ENCODE assay signal across 1 cellular context in genomic region chr14:31026395-31027096, GRCh38.
TF ChIP-seq lines count a peak whose summit lies in the region.

No MANE protein-coding gene starts in this region.

TF ChIP-seq in HepG2, 621 proteins besides CTCF, POLR2A, EP300 and RAD21 (continued from another document and continues in another):
- TF ChIP-seq ZXDC (CRISPR knock-in tag; IDR thresholded peaks at IDR 0.05) (no peak), PHF5A (CRISPR knock-in tag; IDR thresholded peaks at IDR 0.05; ENCODE audit: low read depth, unreplicated experiment) (no peak), KLF16 (CRISPR knock-in tag; IDR thresholded peaks at IDR 0.05) (peak in 1 of 2 experiments; percentile 72; a peak in 2 of 4 replicates), ZNF12 (CRISPR knock-in tag; IDR thresholded peaks at IDR 0.05) (peak; percentile 83; the same call in 1 of the 2 replicates), KMT2A (CRISPR knock-in tag; IDR thresholded peaks at IDR 0.05) (peak; percentile 90), KAT7 (CRISPR knock-in tag; IDR thresholded peaks at IDR 0.05; ENCODE audit: borderline replicate concordance) (peak; percentile 54), IKZF1 (IDR thresholded peaks at IDR 0.05) (no peak), ZNF512 (CRISPR knock-in tag; IDR thresholded peaks at IDR 0.05) (no peak), SMAD3 (CRISPR knock-in tag; IDR thresholded peaks at IDR 0.05) (peak; percentile 81), KLF15 (CRISPR knock-in tag; IDR thresholded peaks at IDR 0.05; ENCODE audit: borderline replicate concordance) (no peak; the same call in 1 of the 2 replicates), MTA1 (CRISPR knock-in tag; IDR thresholded peaks at IDR 0.05; ENCODE audit: borderline replicate concordance) (peak; percentile 62), SP5 (CRISPR knock-in tag; IDR thresholded peaks at IDR 0.05; ENCODE audit: borderline replicate concordance, low read depth) (peak; percentile 89), PAX8 (CRISPR knock-in tag; IDR thresholded peaks at IDR 0.05; ENCODE audit: borderline replicate concordance) (peak; percentile 62; the same call in 1 of the 2 replicates), ATF7 (IDR thresholded peaks at IDR 0.05) (no peak), ATF7 (CRISPR knock-in tag; IDR thresholded peaks at IDR 0.05) (no peak), ZNF607 (CRISPR knock-in tag; IDR thresholded peaks at IDR 0.05; ENCODE audit: borderline replicate concordance) (peak; percentile 26; the same call in 1 of the 2 replicates), PCBP2 (optimal IDR thresholded peaks at IDR 0.05; ENCODE audit: low read depth, low read length, poor library complexity, severe bottlenecking) (no peak), CHD2 (IDR thresholded peaks at IDR 0.05; ENCODE audit: low read depth, low read length) (no peak), KDM5B (CRISPR knock-in tag; IDR thresholded peaks at IDR 0.05; ENCODE audit: borderline replicate concordance) (peak; percentile 4; the same call in 1 of the 2 replicates), PTBP1 (IDR thresholded peaks at IDR 0.05; ENCODE audit: low read depth, low read length, poor library complexity, severe bottlenecking) (peak; percentile 92), ZMYM4 (CRISPR knock-in tag; IDR thresholded peaks at IDR 0.05) (peak; percentile 38; the same call in 1 of the 2 replicates), DMAP1 (CRISPR knock-in tag; IDR thresholded peaks at IDR 0.05) (peak; percentile 77)
- TF ChIP-seq, protein P1, sequence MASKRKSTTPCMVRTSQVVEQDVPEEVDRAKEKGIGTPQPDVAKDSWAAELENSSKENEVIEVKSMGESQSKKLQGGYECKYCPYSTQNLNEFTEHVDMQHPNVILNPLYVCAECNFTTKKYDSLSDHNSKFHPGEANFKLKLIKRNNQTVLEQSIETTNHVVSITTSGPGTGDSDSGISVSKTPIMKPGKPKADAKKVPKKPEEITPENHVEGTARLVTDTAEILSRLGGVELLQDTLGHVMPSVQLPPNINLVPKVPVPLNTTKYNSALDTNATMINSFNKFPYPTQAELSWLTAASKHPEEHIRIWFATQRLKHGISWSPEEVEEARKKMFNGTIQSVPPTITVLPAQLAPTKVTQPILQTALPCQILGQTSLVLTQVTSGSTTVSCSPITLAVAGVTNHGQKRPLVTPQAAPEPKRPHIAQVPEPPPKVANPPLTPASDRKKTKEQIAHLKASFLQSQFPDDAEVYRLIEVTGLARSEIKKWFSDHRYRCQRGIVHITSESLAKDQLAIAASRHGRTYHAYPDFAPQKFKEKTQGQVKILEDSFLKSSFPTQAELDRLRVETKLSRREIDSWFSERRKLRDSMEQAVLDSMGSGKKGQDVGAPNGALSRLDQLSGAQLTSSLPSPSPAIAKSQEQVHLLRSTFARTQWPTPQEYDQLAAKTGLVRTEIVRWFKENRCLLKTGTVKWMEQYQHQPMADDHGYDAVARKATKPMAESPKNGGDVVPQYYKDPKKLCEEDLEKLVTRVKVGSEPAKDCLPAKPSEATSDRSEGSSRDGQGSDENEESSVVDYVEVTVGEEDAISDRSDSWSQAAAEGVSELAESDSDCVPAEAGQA (IDR thresholded peaks at IDR 0.05; ENCODE audit: low read depth): peak; percentile 45
- TF ChIP-seq, protein P1 (CRISPR knock-in tag; IDR thresholded peaks at IDR 0.05; ENCODE audit: borderline replicate concordance): no peak
- TF ChIP-seq, protein P2, sequence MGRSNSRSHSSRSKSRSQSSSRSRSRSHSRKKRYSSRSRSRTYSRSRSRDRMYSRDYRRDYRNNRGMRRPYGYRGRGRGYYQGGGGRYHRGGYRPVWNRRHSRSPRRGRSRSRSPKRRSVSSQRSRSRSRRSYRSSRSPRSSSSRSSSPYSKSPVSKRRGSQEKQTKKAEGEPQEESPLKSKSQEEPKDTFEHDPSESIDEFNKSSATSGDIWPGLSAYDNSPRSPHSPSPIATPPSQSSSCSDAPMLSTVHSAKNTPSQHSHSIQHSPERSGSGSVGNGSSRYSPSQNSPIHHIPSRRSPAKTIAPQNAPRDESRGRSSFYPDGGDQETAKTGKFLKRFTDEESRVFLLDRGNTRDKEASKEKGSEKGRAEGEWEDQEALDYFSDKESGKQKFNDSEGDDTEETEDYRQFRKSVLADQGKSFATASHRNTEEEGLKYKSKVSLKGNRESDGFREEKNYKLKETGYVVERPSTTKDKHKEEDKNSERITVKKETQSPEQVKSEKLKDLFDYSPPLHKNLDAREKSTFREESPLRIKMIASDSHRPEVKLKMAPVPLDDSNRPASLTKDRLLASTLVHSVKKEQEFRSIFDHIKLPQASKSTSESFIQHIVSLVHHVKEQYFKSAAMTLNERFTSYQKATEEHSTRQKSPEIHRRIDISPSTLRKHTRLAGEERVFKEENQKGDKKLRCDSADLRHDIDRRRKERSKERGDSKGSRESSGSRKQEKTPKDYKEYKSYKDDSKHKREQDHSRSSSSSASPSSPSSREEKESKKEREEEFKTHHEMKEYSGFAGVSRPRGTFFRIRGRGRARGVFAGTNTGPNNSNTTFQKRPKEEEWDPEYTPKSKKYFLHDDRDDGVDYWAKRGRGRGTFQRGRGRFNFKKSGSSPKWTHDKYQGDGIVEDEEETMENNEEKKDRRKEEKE (IDR thresholded peaks at IDR 0.05): no peak
- TF ChIP-seq, protein P3, sequence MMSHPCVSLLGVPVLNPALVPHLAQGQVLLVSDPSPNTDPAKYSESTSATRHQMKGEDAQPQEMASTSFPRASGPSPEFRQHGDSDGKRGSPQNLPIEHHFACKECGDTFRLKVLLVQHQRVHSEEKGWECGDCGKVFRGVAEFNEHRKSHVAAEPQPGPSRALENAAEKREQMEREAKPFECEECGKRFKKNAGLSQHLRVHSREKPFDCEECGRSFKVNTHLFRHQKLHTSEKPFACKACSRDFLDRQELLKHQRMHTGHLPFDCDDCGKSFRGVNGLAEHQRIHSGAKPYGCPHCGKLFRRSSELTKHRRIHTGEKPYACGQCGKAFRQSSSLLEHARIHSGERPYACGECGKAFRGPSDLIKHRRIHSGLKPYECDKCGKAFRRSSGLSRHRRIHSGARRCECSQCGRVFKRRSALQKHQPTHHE (CRISPR knock-in tag; IDR thresholded peaks at IDR 0.05; ENCODE audit: borderline replicate concordance): peak; percentile 52; the same call in 1 of the 2 replicates
- TF ChIP-seq, protein P4, sequence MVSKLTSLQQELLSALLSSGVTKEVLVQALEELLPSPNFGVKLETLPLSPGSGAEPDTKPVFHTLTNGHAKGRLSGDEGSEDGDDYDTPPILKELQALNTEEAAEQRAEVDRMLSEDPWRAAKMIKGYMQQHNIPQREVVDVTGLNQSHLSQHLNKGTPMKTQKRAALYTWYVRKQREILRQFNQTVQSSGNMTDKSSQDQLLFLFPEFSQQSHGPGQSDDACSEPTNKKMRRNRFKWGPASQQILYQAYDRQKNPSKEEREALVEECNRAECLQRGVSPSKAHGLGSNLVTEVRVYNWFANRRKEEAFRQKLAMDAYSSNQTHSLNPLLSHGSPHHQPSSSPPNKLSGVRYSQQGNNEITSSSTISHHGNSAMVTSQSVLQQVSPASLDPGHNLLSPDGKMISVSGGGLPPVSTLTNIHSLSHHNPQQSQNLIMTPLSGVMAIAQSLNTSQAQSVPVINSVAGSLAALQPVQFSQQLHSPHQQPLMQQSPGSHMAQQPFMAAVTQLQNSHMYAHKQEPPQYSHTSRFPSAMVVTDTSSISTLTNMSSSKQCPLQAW (CRISPR knock-in tag; IDR thresholded peaks at IDR 0.05): peak; percentile 39; the same call in 1 of the 2 replicates
- TF ChIP-seq, protein P5, sequence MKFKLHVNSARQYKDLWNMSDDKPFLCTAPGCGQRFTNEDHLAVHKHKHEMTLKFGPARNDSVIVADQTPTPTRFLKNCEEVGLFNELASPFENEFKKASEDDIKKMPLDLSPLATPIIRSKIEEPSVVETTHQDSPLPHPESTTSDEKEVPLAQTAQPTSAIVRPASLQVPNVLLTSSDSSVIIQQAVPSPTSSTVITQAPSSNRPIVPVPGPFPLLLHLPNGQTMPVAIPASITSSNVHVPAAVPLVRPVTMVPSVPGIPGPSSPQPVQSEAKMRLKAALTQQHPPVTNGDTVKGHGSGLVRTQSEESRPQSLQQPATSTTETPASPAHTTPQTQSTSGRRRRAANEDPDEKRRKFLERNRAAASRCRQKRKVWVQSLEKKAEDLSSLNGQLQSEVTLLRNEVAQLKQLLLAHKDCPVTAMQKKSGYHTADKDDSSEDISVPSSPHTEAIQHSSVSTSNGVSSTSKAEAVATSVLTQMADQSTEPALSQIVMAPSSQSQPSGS (CRISPR knock-in tag; IDR thresholded peaks at IDR 0.05): peak; percentile 74
- TF ChIP-seq, protein P6, sequence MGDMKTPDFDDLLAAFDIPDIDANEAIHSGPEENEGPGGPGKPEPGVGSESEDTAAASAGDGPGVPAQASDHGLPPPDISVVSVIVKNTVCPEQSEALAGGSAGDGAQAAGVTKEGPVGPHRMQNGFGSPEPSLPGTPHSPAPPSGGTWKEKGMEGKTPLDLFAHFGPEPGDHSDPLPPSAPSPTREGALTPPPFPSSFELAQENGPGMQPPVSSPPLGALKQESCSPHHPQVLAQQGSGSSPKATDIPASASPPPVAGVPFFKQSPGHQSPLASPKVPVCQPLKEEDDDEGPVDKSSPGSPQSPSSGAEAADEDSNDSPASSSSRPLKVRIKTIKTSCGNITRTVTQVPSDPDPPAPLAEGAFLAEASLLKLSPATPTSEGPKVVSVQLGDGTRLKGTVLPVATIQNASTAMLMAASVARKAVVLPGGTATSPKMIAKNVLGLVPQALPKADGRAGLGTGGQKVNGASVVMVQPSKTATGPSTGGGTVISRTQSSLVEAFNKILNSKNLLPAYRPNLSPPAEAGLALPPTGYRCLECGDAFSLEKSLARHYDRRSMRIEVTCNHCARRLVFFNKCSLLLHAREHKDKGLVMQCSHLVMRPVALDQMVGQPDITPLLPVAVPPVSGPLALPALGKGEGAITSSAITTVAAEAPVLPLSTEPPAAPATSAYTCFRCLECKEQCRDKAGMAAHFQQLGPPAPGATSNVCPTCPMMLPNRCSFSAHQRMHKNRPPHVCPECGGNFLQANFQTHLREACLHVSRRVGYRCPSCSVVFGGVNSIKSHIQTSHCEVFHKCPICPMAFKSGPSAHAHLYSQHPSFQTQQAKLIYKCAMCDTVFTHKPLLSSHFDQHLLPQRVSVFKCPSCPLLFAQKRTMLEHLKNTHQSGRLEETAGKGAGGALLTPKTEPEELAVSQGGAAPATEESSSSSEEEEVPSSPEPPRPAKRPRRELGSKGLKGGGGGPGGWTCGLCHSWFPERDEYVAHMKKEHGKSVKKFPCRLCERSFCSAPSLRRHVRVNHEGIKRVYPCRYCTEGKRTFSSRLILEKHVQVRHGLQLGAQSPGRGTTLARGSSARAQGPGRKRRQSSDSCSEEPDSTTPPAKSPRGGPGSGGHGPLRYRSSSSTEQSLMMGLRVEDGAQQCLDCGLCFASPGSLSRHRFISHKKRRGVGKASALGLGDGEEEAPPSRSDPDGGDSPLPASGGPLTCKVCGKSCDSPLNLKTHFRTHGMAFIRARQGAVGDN (CRISPR knock-in tag; IDR thresholded peaks at IDR 0.05): peak; percentile 85
